27 cellular contexts compared by ENCODE assay signal in genomic region chr20:12331236-12331635, GRCh38.
"Had no signal": no experiment of that assay in that cellular context is flagged by ENCODE, and none has a peak within 500 bp of the region (broad histone marks: within the 10 kb centered on the region; RNA-seq: fewer than 3 reads in every experiment).

No MANE protein-coding gene starts in this region.

- ATAC-seq: foreskin keratinocyte; heart left ventricle; left colon; lower lobe of right lung; naive thymus-derived CD8-positive, alpha-beta T cell; stimulated activated effector memory CD8-positive, alpha-beta T cell treated with anti-CD3 and anti-CD28 coated beads, Interleukin-12 subunit alpha, Interleukin-12 subunit beta, amount 100 ng/mL, for 72 hours; upper lobe of right lung had no signal

- DNase-seq: activated CD4-positive, alpha-beta memory T cell treated with anti-CD3 and anti-CD28 coated beads, Interleukin-2, amount 10 ng/mL, durations not matched to agents 7 days and 5 days; activated CD4-positive, alpha-beta T cell treated with anti-CD3 and anti-CD28 coated beads for 1 hour; activated CD4-positive, alpha-beta T cell treated with anti-CD3 and anti-CD28 coated beads, Interleukin-2, amount 10 ng/mL, durations not matched to agents 7 days and 5 days; activated CD8-positive, alpha-beta memory T cell treated with anti-CD3 and anti-CD28 coated beads, Interleukin-2, amount 50 U/mL, for 48 hours; activated gamma-delta T cell; activated naive CD4-positive, alpha-beta T cell treated with anti-CD3 and anti-CD28 coated beads, Interleukin-2, amount 50 U/mL, for 16 hours; activated T-cell treated with anti-CD3 and anti-CD28 coated beads, Interleukin-2, amount 50 U/mL, for 24 hours; amniotic stem cell; brain microvascular endothelial cell; caudate nucleus; effector CD4-positive, alpha-beta T cell; foreskin keratinocyte; heart left ventricle; hypothalamus; immature natural killer cell; kidney; left colon; lower lobe of right lung; mesenchymal stem cell; naive thymus-derived CD8-positive, alpha-beta T cell; nucleus accumbens; retina; sigmoid colon; small intestine; stimulated activated CD4-positive, alpha-beta T cell treated with anti-CD3 and anti-CD28 coated beads, Interleukin-4, amount 100 ng/mL, for 24 hours; upper lobe of right lung had no signal
